ENCODE assay signal across 8 cellular contexts in genomic region chr16:89971495-89972243, GRCh38. TPM values are rescaled to one million over a fixed set of nuclear protein-coding genes. Genes with fewer than 3 reads are reported as not detected.
A peak's percentile ranks its signal among the peaks of the same experiment; 100 is the strongest.
DNase-seq lines count a peak whose midpoint lies in the region; ATAC-seq and TF ChIP-seq lines count a peak whose summit lies in the region.

No MANE protein-coding gene starts in this region.

- no peaks in the 10 kb centered on the region for H3K9me2 ChIP-seq in PC-9 (ENCODE audit: insufficient read depth)

- H3K4me2 ChIP-seq in PC-9, result peak overlapping the region; percentile 88

- H3K27ac Mint-ChIP-seq in endothelial cell (ENCODE audit: unreplicated experiment), result peak overlapping the region; percentile 57
- H3K27ac Mint-ChIP-seq in neural crest cell (ENCODE audit: unreplicated experiment), result peak overlapping the region; percentile 8

- intact Hi-C loops in PC-9 (cut with micrococcal nuclease; ENCODE audit: unreplicated experiment), result loop anchor here (2.0 kb wide), 1 partner anchor 49 kb away; no protein-coding TSS in a partner anchor

- H3K27me3 ChIP-seq in PC-9 (ENCODE audit: insufficient read depth, low read depth), result no peaks in the 10 kb centered on the region

- POLR2A ChIA-PET in PC-9 (lab: Charles Lee; ENCODE audit: unreplicated experiment), result interaction anchor here (0.6 kb wide), 1 partner anchor 30 kb away, joined by 22 read pairs; no protein-coding TSS in a partner anchor

- CTCF ChIA-PET in PC-9 (lab: Charles Lee), result no interaction called here

- no peaks in the 10 kb centered on the region for H3K9me3 Mint-ChIP-seq in endothelial cell (ENCODE audit: unreplicated experiment)
- peaks cover 5% of the 10 kb centered on the region for H3K9me3 Mint-ChIP-seq in neural crest cell

- no peaks in the 10 kb centered on the region for H3K36me3 ChIP-seq in PC-9 (ENCODE audit: low read depth)

- peak overlapping the region; percentile 74; the same call in 1 of the 2 replicates for H3K27ac ChIP-seq in PC-9

- H3K4me1 Mint-ChIP-seq in endothelial cell (ENCODE audit: unreplicated experiment) (peaks cover 34% of the 10 kb centered on the region), neural crest cell (peaks cover 24% of the 10 kb centered on the region)

- TF ChIP-seq CTCF in PC-9 (conservative IDR thresholded peaks at IDR 0.05) (no peak), endothelial cell (IDR thresholded peaks at IDR 0.05; ENCODE audit: unreplicated experiment) (no peak), neural crest cell (conservative IDR thresholded peaks at IDR 0.05) (no peak)

- TSS peak; percentile 66 for BruUV-seq in PC-9 (replicated peaks; lab: Mats Ljungman, UMichigan)

- H3K4me3 Mint-ChIP-seq in endothelial cell (ENCODE audit: unreplicated experiment) (peak overlapping the region; percentile 90), neural crest cell (peak overlapping the region; percentile 67)

- H3F3A ChIP-seq in PC-9 (ENCODE audit: insufficient read depth, low read depth), result peaks cover 11% of the 10 kb centered on the region; the same call in 1 of the 2 replicates

- peak overlapping the region; percentile 94 for H2AFZ ChIP-seq in PC-9

- peaks cover 59% of the 10 kb centered on the region for H3K79me2 ChIP-seq in PC-9 (ENCODE audit: low read depth)

- peaks cover under 1% of the 10 kb centered on the region; the same call in 1 of the 2 replicates for H4K20me1 ChIP-seq in PC-9 (ENCODE audit: insufficient read depth)

- H3K4me1 ChIP-seq in PC-9 (replicated peaks; ENCODE audit: insufficient read depth), result peaks cover 22% of the 10 kb centered on the region

- peak overlapping the region; percentile 98 for H3K4me3 ChIP-seq in PC-9

- ATAC-seq in HG03159 (IDR thresholded peaks at IDR 0.05; ENCODE audit: unreplicated experiment), result no peak

- no peaks in the 10 kb centered on the region for H3K9me3 ChIP-seq in PC-9 (ENCODE audit: insufficient read depth, low read depth)

- H3K27me3 Mint-ChIP-seq in endothelial cell (ENCODE audit: unreplicated experiment), result peaks cover 9% of the 10 kb centered on the region
- H3K27me3 Mint-ChIP-seq in neural crest cell (ENCODE audit: low read depth), result no peaks in the 10 kb centered on the region

- H3K36me3 Mint-ChIP-seq in endothelial cell (ENCODE audit: low read depth, unreplicated experiment) (peaks cover 15% of the 10 kb centered on the region), neural crest cell (ENCODE audit: low read depth) (peaks cover 16% of the 10 kb centered on the region)

- DNase-seq in NCI-H345 (lab: John Stamatoyannopoulos, UW), result peak; percentile 16
- DNase-seq in NCI-H345 treated with DMSO at 0.1 percent for 48 hours (lab: John Stamatoyannopoulos, UW; ENCODE audit: unreplicated experiment), result no peak
- no peak for DNase-seq in PC-9
- DNase-seq in endothelial cell (ENCODE audit: low spot score), result peak; percentile 33
- no peak for DNase-seq in neural crest cell (ENCODE audit: low read depth, low spot score)
- DNase-seq in mesenteric fat pad (ENCODE audit: low spot score), result no peak
- DNase-seq in NOMO-1 treated with dmso at 0.1 percent for 144 hours (lab: John Stamatoyannopoulos, UW; ENCODE audit: unreplicated experiment), result no peak

RNA-seq across cellular contexts. Expression of gene DEF8, which starts 23.1 kb away (rescaled TPM):
- total RNA-seq in PC-9 (2021) (59.6 and 66.9 TPM in 2 replicates), endothelial cell (ENCODE audit: unreplicated experiment) (65.5 TPM), neural crest cell (67.6 and 70.1 TPM in 2 replicates), mesenteric fat pad (54.0 TPM)

RNA-seq across cellular contexts. Expression of gene DBNDD1, which starts 47.6 kb away (rescaled TPM):
- total RNA-seq in PC-9 (2021), result 32.4 and 35.8 TPM in 2 replicates
- total RNA-seq in endothelial cell (ENCODE audit: unreplicated experiment), result 36.8 TPM
- 4.9 and 5.6 TPM in 2 replicates for total RNA-seq in neural crest cell
- total RNA-seq in mesenteric fat pad, result 2.6 TPM

RNA-seq across cellular contexts. Expression of gene TUBB3, which starts 48.5 kb away (rescaled TPM):
- 79.6 and 105 TPM in 2 replicates for total RNA-seq in PC-9 (2021)
- total RNA-seq in endothelial cell (ENCODE audit: unreplicated experiment), result 95.7 TPM
- 518 and 541 TPM in 2 replicates for total RNA-seq in neural crest cell
- total RNA-seq in mesenteric fat pad, result 4.2 TPM

RNA-seq across cellular contexts. Expression of gene MC1R, which starts 53.0 kb away (rescaled TPM):
- 34.3 and 45.2 TPM in 2 replicates for total RNA-seq in PC-9 (2021)
- 2.9 TPM for total RNA-seq in endothelial cell (ENCODE audit: unreplicated experiment)
- total RNA-seq in neural crest cell, result 7.7 and 8.3 TPM in 2 replicates
- total RNA-seq in mesenteric fat pad, result 2.4 TPM

Comparison
In these comparisons a context has a peak if more than half of its experiments do, and no peak if none do; other contexts are left out.
1. DNase-seq: peak in NCI-H345 (single experiment) and endothelial cell (single experiment); none in NCI-H345 treated with DMSO at 0.1 percent for 48 hours (single experiment), PC-9 (0 of 2), neural crest cell (single experiment), mesenteric fat pad (single experiment) and NOMO-1 treated with dmso at 0.1 percent for 144 hours (single experiment).
2. RNA of gene TUBB3, which starts 48.5 kb away (total RNA-seq): 518 to 541 TPM in neural crest cell, 95.7 TPM in endothelial cell (single experiment) and 79.6 to 105 TPM in PC-9; 4.2 TPM in mesenteric fat pad (single experiment); every median in the first group is over 10 times any median in the second.